1 cellular context compared by ENCODE assay signal in genomic region chr1:113937146-113937545, GRCh38.
TF ChIP-seq lines count a peak whose summit lies in the region.

No MANE protein-coding gene starts in this region.

TF ChIP-seq in GM23338, 12 proteins besides CTCF, POLR2A, EP300 and RAD21:
- TF ChIP-seq ETS1 (IDR thresholded peaks at IDR 0.05) (no peak), ZNF331 (CRISPR knock-in tag; IDR thresholded peaks at IDR 0.05; ENCODE audit: low read depth) (no peak), CREB1 (CRISPR knock-in tag; IDR thresholded peaks at IDR 0.05; ENCODE audit: low read depth) (no peak), EZH2phosphoT487 (IDR thresholded peaks at IDR 0.05; ENCODE audit: unreplicated experiment) (no peak), POLR2AphosphoS5 (IDR thresholded peaks at IDR 0.05; ENCODE audit: low read depth) (no peak)
- TF ChIP-seq, protein P1, sequence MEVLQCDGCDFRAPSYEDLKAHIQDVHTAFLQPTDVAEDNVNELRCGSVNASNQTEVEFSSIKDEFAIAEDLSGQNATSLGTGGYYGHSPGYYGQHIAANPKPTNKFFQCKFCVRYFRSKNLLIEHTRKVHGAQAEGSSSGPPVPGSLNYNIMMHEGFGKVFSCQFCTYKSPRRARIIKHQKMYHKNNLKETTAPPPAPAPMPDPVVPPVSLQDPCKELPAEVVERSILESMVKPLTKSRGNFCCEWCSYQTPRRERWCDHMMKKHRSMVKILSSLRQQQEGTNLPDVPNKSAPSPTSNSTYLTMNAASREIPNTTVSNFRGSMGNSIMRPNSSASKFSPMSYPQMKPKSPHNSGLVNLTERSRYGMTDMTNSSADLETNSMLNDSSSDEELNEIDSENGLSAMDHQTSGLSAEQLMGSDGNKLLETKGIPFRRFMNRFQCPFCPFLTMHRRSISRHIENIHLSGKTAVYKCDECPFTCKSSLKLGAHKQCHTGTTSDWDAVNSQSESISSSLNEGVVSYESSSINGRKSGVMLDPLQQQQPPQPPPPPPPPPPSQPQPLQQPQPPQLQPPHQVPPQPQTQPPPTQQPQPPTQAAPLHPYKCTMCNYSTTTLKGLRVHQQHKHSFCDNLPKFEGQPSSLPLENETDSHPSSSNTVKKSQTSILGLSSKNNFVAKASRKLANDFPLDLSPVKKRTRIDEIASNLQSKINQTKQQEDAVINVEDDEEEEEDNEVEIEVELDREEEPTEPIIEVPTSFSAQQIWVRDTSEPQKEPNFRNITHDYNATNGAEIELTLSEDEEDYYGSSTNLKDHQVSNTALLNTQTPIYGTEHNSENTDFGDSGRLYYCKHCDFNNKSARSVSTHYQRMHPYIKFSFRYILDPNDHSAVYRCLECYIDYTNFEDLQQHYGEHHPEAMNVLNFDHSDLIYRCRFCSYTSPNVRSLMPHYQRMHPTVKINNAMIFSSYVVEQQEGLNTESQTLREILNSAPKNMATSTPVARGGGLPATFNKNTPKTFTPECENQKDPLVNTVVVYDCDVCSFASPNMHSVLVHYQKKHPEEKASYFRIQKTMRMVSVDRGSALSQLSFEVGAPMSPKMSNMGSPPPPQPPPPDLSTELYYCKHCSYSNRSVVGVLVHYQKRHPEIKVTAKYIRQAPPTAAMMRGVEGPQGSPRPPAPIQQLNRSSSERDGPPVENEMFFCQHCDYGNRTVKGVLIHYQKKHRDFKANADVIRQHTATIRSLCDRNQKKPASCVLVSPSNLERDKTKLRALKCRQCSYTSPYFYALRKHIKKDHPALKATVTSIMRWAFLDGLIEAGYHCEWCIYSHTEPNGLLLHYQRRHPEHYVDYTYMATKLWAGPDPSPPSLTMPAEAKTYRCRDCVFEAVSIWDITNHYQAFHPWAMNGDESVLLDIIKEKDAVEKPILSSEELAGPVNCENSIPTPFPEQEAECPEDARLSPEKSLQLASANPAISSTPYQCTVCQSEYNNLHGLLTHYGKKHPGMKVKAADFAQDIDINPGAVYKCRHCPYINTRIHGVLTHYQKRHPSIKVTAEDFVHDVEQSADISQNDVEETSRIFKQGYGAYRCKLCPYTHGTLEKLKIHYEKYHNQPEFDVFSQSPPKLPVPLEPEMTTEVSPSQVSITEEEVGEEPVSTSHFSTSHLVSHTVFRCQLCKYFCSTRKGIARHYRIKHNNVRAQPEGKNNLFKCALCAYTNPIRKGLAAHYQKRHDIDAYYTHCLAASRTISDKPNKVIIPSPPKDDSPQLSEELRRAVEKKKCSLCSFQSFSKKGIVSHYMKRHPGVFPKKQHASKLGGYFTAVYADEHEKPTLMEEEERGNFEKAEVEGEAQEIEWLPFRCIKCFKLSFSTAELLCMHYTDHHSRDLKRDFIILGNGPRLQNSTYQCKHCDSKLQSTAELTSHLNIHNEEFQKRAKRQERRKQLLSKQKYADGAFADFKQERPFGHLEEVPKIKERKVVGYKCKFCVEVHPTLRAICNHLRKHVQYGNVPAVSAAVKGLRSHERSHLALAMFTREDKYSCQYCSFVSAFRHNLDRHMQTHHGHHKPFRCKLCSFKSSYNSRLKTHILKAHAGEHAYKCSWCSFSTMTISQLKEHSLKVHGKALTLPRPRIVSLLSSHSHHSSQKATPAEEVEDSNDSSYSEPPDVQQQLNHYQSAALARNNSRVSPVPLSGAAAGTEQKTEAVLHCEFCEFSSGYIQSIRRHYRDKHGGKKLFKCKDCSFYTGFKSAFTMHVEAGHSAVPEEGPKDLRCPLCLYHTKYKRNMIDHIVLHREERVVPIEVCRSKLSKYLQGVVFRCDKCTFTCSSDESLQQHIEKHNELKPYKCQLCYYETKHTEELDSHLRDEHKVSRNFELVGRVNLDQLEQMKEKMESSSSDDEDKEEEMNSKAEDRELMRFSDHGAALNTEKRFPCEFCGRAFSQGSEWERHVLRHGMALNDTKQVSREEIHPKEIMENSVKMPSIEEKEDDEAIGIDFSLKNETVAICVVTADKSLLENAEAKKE (CRISPR knock-in tag; IDR thresholded peaks at IDR 0.05), result no peak
